ENCODE assay signal across 24 cellular contexts in the genomic region with DNA sequence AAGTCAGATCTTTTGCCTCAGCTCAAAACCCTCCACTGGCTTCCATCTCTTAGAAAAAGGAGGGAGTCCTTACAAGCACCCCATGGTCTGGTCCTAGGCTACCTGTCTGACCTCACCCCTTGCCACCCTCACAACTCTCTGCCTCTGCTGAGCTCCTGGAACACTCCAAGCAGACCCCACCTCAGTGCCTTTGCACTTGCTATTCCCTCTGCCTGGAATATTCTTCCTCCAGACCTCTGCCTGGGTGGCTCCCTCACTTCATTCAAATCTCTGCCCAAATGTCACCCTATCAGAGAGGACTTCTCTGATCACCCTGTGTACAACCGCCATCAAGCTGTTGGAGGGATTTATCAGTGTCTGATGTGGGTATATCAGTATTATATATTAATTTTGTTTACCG. TPM values are rescaled to one million over a fixed set of nuclear protein-coding genes. Genes with fewer than 3 reads are reported as not detected.
"Had no signal": no experiment of that assay in that cellular context is flagged by ENCODE, and none has a peak within 500 bp of the region (broad histone marks: within the 10 kb centered on the region; RNA-seq: fewer than 3 reads in every experiment).

No MANE protein-coding gene starts in this region.

- DNase-seq: stimulated activated CD4-positive, alpha-beta T cell treated with anti-CD3 and anti-CD28 coated beads, Interleukin-2, amount 100 ng/mL, for 48 hours; stimulated activated CD4-positive, alpha-beta T cell treated with anti-CD3 and anti-CD28 coated beads, Interleukin-4, amount 100 ng/mL, for 1 hour; stimulated activated CD4-positive, alpha-beta T cell treated with anti-CD3 and anti-CD28 coated beads, Interleukin-4, amount 100 ng/mL, for 24 hours; stimulated activated CD4-positive, alpha-beta T cell treated with anti-CD3 and anti-CD28 coated beads, Interleukin-4, amount 100 ng/mL, for 4 hours; stimulated activated CD8-positive, alpha-beta memory T cell treated with anti-CD3 and anti-CD28 coated beads, Interleukin-4, amount 100 ng/mL, for 48 hours; stimulated activated naive B cell treated with anti-CD40 and anti-IgM and Interleukin-4, amounts not matched to agents 10 μg/mL and 1 μg/mL and 100 μg/mL, for 72 hours; stimulated activated naive CD4-positive, alpha-beta T cell; stimulated activated naive CD4-positive, alpha-beta T cell treated with Interleukin-2 at 50 U/mL for 16 hours; stimulated activated naive CD8-positive, alpha-beta T cell treated with anti-CD3 and anti-CD28 coated beads, Interleukin-15, amount 100 ng/mL, for 72 hours; stimulated activated naive CD8-positive, alpha-beta T cell treated with anti-CD3 and anti-CD28 coated beads, Interleukin-15, Interleukin-2, amounts not matched to agents 100 U/mL and 50 U/mL, for 24 hours; stomach; substantia nigra; testis; thyroid gland; tibial artery; transverse colon; upper lobe of left lung; uterus had no signal

- H3K36me3 ChIP-seq: stomach, suprapubic skin, thoracic aorta, thyroid gland, tibial artery, tibial nerve, transverse colon, upper lobe of left lung, uterus, vagina had no signal

- H3K4me3 ChIP-seq: stomach, suprapubic skin, testis, thoracic aorta, thyroid gland, tibial artery, tibial nerve, transverse colon, upper lobe of left lung, uterus, vagina had no signal

- H3K4me1 ChIP-seq: stomach, suprapubic skin, testis, thyroid gland, tibial artery, tibial nerve, transverse colon, upper lobe of left lung, uterus, vagina had no signal

- H3K27ac ChIP-seq: stomach, suprapubic skin, testis, thoracic aorta, thyroid gland, tibial artery, tibial nerve, transverse colon, upper lobe of left lung, uterus, vagina had no signal

- H3K27me3 ChIP-seq: stomach, suprapubic skin, testis, thyroid gland, tibial artery, tibial nerve, transverse colon, upper lobe of left lung, uterus, vagina had no signal

- H3K9me3 ChIP-seq: stomach, suprapubic skin, testis, thoracic aorta, thyroid gland, tibial artery, tibial nerve, transverse colon, upper lobe of left lung, uterus, vagina had no signal

- ATAC-seq: stimulated activated effector memory CD8-positive, alpha-beta T cell treated with anti-CD3 and anti-CD28 coated beads, Interleukin-12 subunit alpha, Interleukin-12 subunit beta, amount 100 ng/mL, for 72 hours; stimulated activated memory B cell treated with anti-CD40 and anti-IgM and Interleukin-4, amounts not matched to agents 10 μg/mL and 1 μg/mL and 100 μg/mL, for 72 hours; stimulated activated naive B cell treated with anti-CD40 and anti-IgM and Interleukin-4, amounts not matched to agents 10 μg/mL and 1 μg/mL and 100 μg/mL, for 72 hours; stimulated activated naive CD8-positive, alpha-beta T cell treated with anti-CD3 and anti-CD28 coated beads, Interleukin-15, amount 100 ng/mL, for 72 hours; stimulated activated naive CD8-positive, alpha-beta T cell treated with anti-CD3 and anti-CD28 coated beads, Interleukin-15, Interleukin-2, amounts not matched to agents 100 U/mL and 50 U/mL, for 24 hours had no signal

RNA-seq across cellular contexts. Expression of a gene that starts 37.4 kb away (rescaled TPM):
- total RNA-seq: vagina had no signal
